In the genomic region with DNA sequence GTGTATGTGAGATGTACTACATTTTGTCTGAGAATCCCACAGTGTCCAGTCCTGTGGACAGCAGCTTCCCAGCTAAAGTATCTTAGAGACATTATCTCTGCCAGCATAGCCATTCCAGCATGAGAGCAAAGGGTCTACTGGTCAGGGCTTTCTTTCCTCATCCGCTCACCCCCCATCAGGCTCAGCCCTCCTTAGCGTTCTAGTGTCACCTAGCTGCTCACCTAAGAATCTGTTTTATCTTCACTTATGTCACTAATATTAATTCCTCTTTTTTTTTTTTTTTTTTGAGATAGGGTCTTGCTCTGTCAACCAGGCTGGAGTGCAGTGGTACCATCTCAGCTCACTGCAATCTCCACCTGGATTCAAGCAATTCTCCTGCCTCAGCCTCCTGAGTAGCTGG, we compare ENCODE assay signal across 20 cellular contexts. TPM values are rescaled to one million over a fixed set of nuclear protein-coding genes. Genes with fewer than 3 reads are reported as not detected.
DNase-seq lines count a peak whose midpoint lies in the region; ATAC-seq and TF ChIP-seq lines count a peak whose summit lies in the region.
"Had no signal": no experiment of that assay in that cellular context is flagged by ENCODE, and none has a peak within 500 bp of the region (broad histone marks: within the 10 kb centered on the region; RNA-seq: fewer than 3 reads in every experiment).

No MANE protein-coding gene starts in this region.

- H2AFZ ChIP-seq in DND-41 (ENCODE audit: low read depth, low read length), result no peak overlapping the region

- DNase-seq in T-helper 2 cell treated with Interferon-gamma antibody and Interleukin-4, amounts not matched to agents 5 μg/mL and 100 μg/mL, for 36 hours (ENCODE audit: low spot score), result no peak
- DNase-seq in T-helper 2 cell (no peak), DND-41 (peak; percentile 64), SK-N-MC (ENCODE audit: low read depth, low spot score) (no peak), naive B cell (no peak), SW480 (ENCODE audit: low spot score) (no peak), Kasumi-1 (lab: John Stamatoyannopoulos, UW) (no peak), type B pancreatic cell (ENCODE audit: extremely low spot score, unreplicated experiment) (no peak)
- DNase-seq: 8988T; activated CD4-positive, alpha-beta T cell treated with anti-CD3 and anti-CD28 coated beads for 36 hours; adrenal gland; dermis blood vessel endothelial cell; foreskin keratinocyte; MG63; NCI-H187; NCI-H2227 treated with DMSO at 0.1 percent for 48 hours; stimulated activated CD4-positive, alpha-beta T cell treated with anti-CD3 and anti-CD28 coated beads, Interleukin-1b, Interleukin-23, amount 100 ng/mL, for 48 hours had no signal

- ATAC-seq in DND-41 (ENCODE audit: insufficient read depth, low read depth) (peak; percentile 4; the same call in 1 of the 3 replicates), naive B cell (ENCODE audit: low read depth in 2 of 2) (no peak)
- ATAC-seq: activated CD4-positive, alpha-beta T cell treated with anti-CD3 and anti-CD28 coated beads for 36 hours; foreskin keratinocyte had no signal

- H3K4me3 ChIP-seq in DND-41 (ENCODE audit: low read depth in 1 of 2, low read length in 2 of 2) (peak overlapping the region in 1 of 2 experiments; percentile 38; a peak in 2 of 4 replicates), SK-N-MC (no peak overlapping the region)
- H3K4me3 ChIP-seq: adrenal gland, HAP-1, MG63 had no signal

- no peaks in the 10 kb centered on the region for H3K36me3 ChIP-seq in DND-41 (ENCODE audit: insufficient read depth, low read length)
- H3K36me3 ChIP-seq in SK-N-MC (ENCODE audit: insufficient read depth, low read length), result no peaks in the 10 kb centered on the region
- H3K36me3 ChIP-seq: adrenal gland, HAP-1, MG63 had no signal

- peak overlapping the region; percentile 70 for H3K4me2 ChIP-seq in DND-41 (ENCODE audit: insufficient read depth, low read length)

- no peaks in the 10 kb centered on the region for H3K36me3 Mint-ChIP-seq in T-helper 2 cell treated with Interferon-gamma antibody and Interleukin-4, amounts not matched to agents 5 μg/mL and 100 μg/mL, for 36 hours (ENCODE audit: low read depth)
- H3K36me3 Mint-ChIP-seq in naive B cell, result no peaks in the 10 kb centered on the region
- no peaks in the 10 kb centered on the region for H3K36me3 Mint-ChIP-seq in type B pancreatic cell

- H4K20me1 ChIP-seq in DND-41 (ENCODE audit: insufficient read depth, low read length), result no peaks in the 10 kb centered on the region

- H3K4me1 ChIP-seq in DND-41 (ENCODE audit: insufficient read depth, low read length), result peaks cover 96% of the 10 kb centered on the region

- peaks cover 35% of the 10 kb centered on the region for H3K4me1 Mint-ChIP-seq in T-helper 2 cell treated with Interferon-gamma antibody and Interleukin-4, amounts not matched to agents 5 μg/mL and 100 μg/mL, for 36 hours (ENCODE audit: low read depth)
- H3K4me1 Mint-ChIP-seq in naive B cell, result peaks cover 31 to 46% (median 40%) of the 10 kb centered on the region in 3 donors
- H3K4me1 Mint-ChIP-seq in type B pancreatic cell (ENCODE audit: unreplicated experiment), result peaks cover 30% of the 10 kb centered on the region

- H3K27ac ChIP-seq in DND-41 (ENCODE audit: low read length) (peak overlapping the region; percentile 99), SK-N-MC (peak overlapping the region; percentile 79)
- H3K27ac ChIP-seq: adrenal gland, foreskin keratinocyte had no signal

- H3K4me3 Mint-ChIP-seq in T-helper 2 cell treated with Interferon-gamma antibody and Interleukin-4, amounts not matched to agents 5 μg/mL and 100 μg/mL, for 36 hours, result peak overlapping the region; percentile 72
- H3K4me3 Mint-ChIP-seq in naive B cell, result peak overlapping the region in 5 of 8 donors; percentile 0 to 66 (median 34)
- H3K4me3 Mint-ChIP-seq in type B pancreatic cell, result no peak overlapping the region
- H3K4me3 Mint-ChIP-seq: activated CD4-positive, alpha-beta T cell treated with anti-CD3 and anti-CD28 coated beads for 36 hours; neural crest cell had no signal

- no peaks in the 10 kb centered on the region for H3K9me3 Mint-ChIP-seq in T-helper 2 cell treated with Interferon-gamma antibody and Interleukin-4, amounts not matched to agents 5 μg/mL and 100 μg/mL, for 36 hours
- no peaks in the 10 kb centered on the region for H3K9me3 Mint-ChIP-seq in naive B cell
- H3K9me3 Mint-ChIP-seq in type B pancreatic cell, result no peaks in the 10 kb centered on the region
- H3K9me3 Mint-ChIP-seq: neural crest cell had no signal

- H3K27ac Mint-ChIP-seq in T-helper 2 cell treated with Interferon-gamma antibody and Interleukin-4, amounts not matched to agents 5 μg/mL and 100 μg/mL, for 36 hours, result peak overlapping the region; percentile 88
- peak overlapping the region in 5 of 6 donors; percentile 0 to 54 (median 24) for H3K27ac Mint-ChIP-seq in naive B cell
- H3K27ac Mint-ChIP-seq in type B pancreatic cell, result no peak overlapping the region
- H3K27ac Mint-ChIP-seq: activated CD4-positive, alpha-beta T cell treated with anti-CD3 and anti-CD28 coated beads for 36 hours; progenitor cell of endocrine pancreas had no signal

- TF ChIP-seq CTCF in DND-41 (IDR thresholded peaks at IDR 0.05; ENCODE audit: borderline replicate concordance, extremely low read depth, low read length, poor library complexity, severe bottlenecking) (peak; percentile 57), type B pancreatic cell (conservative IDR thresholded peaks at IDR 0.05) (no peak)

- no peaks in the 10 kb centered on the region for H3K27me3 ChIP-seq in DND-41 (ENCODE audit: insufficient read depth, low read length, poor library complexity)
- H3K27me3 ChIP-seq: adrenal gland, foreskin keratinocyte, MG63 had no signal

- H3K9ac ChIP-seq in DND-41 (ENCODE audit: low read depth, low read length) (peak overlapping the region; percentile 75), SK-N-MC (ENCODE audit: insufficient read length) (no peak overlapping the region)

- H3K9me3 ChIP-seq in DND-41 (ENCODE audit: insufficient read depth, low read length, severe bottlenecking) (no peaks in the 10 kb centered on the region), SK-N-MC (ENCODE audit: low read depth, low read length) (no peaks in the 10 kb centered on the region)
- H3K9me3 ChIP-seq: adrenal gland, HAP-1, MG63 had no signal

- H3K27me3 Mint-ChIP-seq in T-helper 2 cell treated with Interferon-gamma antibody and Interleukin-4, amounts not matched to agents 5 μg/mL and 100 μg/mL, for 36 hours (ENCODE audit: low read depth), result peaks cover 7% of the 10 kb centered on the region
- no peaks in the 10 kb centered on the region for H3K27me3 Mint-ChIP-seq in naive B cell
- no peaks in the 10 kb centered on the region for H3K27me3 Mint-ChIP-seq in type B pancreatic cell
- H3K27me3 Mint-ChIP-seq: activated CD4-positive, alpha-beta T cell treated with anti-CD3 and anti-CD28 coated beads for 36 hours; progenitor cell of endocrine pancreas had no signal

- H3K79me2 ChIP-seq in DND-41 (ENCODE audit: insufficient read depth, low read length), result peaks cover 77% of the 10 kb centered on the region

RNA-seq across cellular contexts. Expression of a gene that starts 15.6 kb away (rescaled TPM):
- polyA plus RNA-seq in naive B cell (ENCODE audit: low read depth in 6 of 6), result 10 to 100 TPM; 13.8 to 20.8 (median 14.4) TPM
- 38.3 and 74.9 TPM in 2 replicates for total RNA-seq in type B pancreatic cell (ENCODE audit: low replicate concordance)

RNA-seq across cellular contexts. Expression of a gene that starts 49.1 kb away (rescaled TPM):
- 10 to 100 TPM in 4 of 6 donors, 1 to 10 TPM in 2; 2.3 to 18.2 (median 13.6) TPM for polyA plus RNA-seq in naive B cell (ENCODE audit: low read depth in 6 of 6)
- 26.4 and 29.1 TPM in 2 replicates for total RNA-seq in type B pancreatic cell (ENCODE audit: low replicate concordance)
